Comparison of ENCODE assay signal across 14 cellular contexts in genomic region chr11:112345708-112346107, GRCh38.
A peak's percentile ranks its signal among the peaks of the same experiment; 100 is the strongest.
DNase-seq lines count a peak whose midpoint lies in the region; ATAC-seq and TF ChIP-seq lines count a peak whose summit lies in the region.
"Had no signal": no experiment of that assay in that cellular context is flagged by ENCODE, and none has a peak within 500 bp of the region (broad histone marks: within the 10 kb centered on the region; RNA-seq: fewer than 3 reads in every experiment).

No MANE protein-coding gene starts in this region.

- peaks cover 4% of the 10 kb centered on the region; the same call in 1 of the 2 replicates for H3K4me1 ChIP-seq in BE2C
- no peaks in the 10 kb centered on the region for H3K4me1 ChIP-seq in Panc1 (ENCODE audit: control insufficient read depth, insufficient read depth, low read length)

- H3K9me3 ChIP-seq in BE2C (no peaks in the 10 kb centered on the region), Panc1 (ENCODE audit: control insufficient read depth, insufficient read depth, low read depth, low read length) (no peaks in the 10 kb centered on the region)

- POLR2A ChIA-PET in Panc1 (lab: Charles Lee) = no interaction called here

- H3K36me3 ChIP-seq in BE2C = no peaks in the 10 kb centered on the region
- H3K36me3 ChIP-seq in Panc1 (ENCODE audit: control insufficient read depth, insufficient read depth, low read length) = no peaks in the 10 kb centered on the region

- no peaks in the 10 kb centered on the region for H3K27me3 ChIP-seq in BE2C
- no peaks in the 10 kb centered on the region for H3K27me3 ChIP-seq in Panc1 (ENCODE audit: control insufficient read depth, insufficient read depth, low read length)

- CTCF ChIA-PET in Panc1 (lab: Charles Lee) = no interaction called here

- DNase-seq in BE2C = peak; percentile 15
- no peak for DNase-seq in Panc1 (ENCODE audit: low read depth, low spot score)
- peak; percentile 55 for DNase-seq in iPS-NIHi11 (ENCODE audit: low spot score)
- no peak for DNase-seq in GM13976 (ENCODE audit: low spot score)
- no peak for DNase-seq in NCI-H2081 treated with DMSO at 0.1 percent for 48 hours (lab: John Stamatoyannopoulos, UW)
- DNase-seq in effector CD8-positive, alpha-beta T cell (lab: John Stamatoyannopoulos, UW) = no peak
- DNase-seq: activated CD4-positive, CD25-positive, alpha-beta regulatory T cell; CD4-positive, CD25-positive, alpha-beta regulatory T cell; foreskin melanocyte; kidney glomerular epithelial cell; naive thymus-derived CD8-positive, alpha-beta T cell had no signal

- intact Hi-C loops in Panc1 (cut with micrococcal nuclease; ENCODE audit: unreplicated experiment) = no loop called here

- no peak overlapping the region for H3K4me3 ChIP-seq in BE2C (ENCODE audit: low read depth, low read length)
- no peak overlapping the region for H3K4me3 ChIP-seq in GM12875 (ENCODE audit: low read depth, low read length)
- no peak overlapping the region for H3K4me3 ChIP-seq in Panc1 (ENCODE audit: low read depth in 2 of 2, low read length in 2 of 2)
- H3K4me3 ChIP-seq: SK-N-MC had no signal

- in situ Hi-C loops in Panc1 (cut with HindIII; ENCODE audit: low pct_unique_long_range_greater_than_20kb, low sequenced_read_pairs) = no loop called here
- in situ Hi-C loops in GM13976 (cut with MboI; ENCODE audit: low sequenced_read_pairs, unreplicated experiment) = no loop called here

- ATAC-seq in Panc1 = 0 out of 2 replicates have a peak, but pooled peaks have one; percentile 59
- no peak for ATAC-seq in GM19455 (IDR thresholded peaks at IDR 0.05; ENCODE audit: unreplicated experiment)
- ATAC-seq: naive thymus-derived CD8-positive, alpha-beta T cell had no signal

- no TSS peak for BruUV-seq in Panc1 (replicated peaks; lab: Mats Ljungman, UMichigan)

- TF ChIP-seq CTCF in BE2C (IDR thresholded peaks at IDR 0.05; ENCODE audit: low read depth, low read length) (peak; percentile 48), GM12875 (IDR thresholded peaks at IDR 0.05; ENCODE audit: borderline replicate concordance, insufficient read depth, low read depth, low read length) (0 out of 2 replicates have a peak, but pooled peaks have one; percentile 2), Panc1 (IDR thresholded peaks at IDR 0.05) (peak; percentile 34; the same call in 1 of the 2 replicates), GM13976 (IDR thresholded peaks at IDR 0.05; ENCODE audit: borderline replicate concordance, control extremely low read depth, extremely low read depth, insufficient read depth, missing control alignments) (no peak)

- H3K27ac ChIP-seq in Panc1 (ENCODE audit: low read length) = no peak overlapping the region
- H3K27ac ChIP-seq: SK-N-MC had no signal

Comparison
In these comparisons a context has a peak if more than half of its experiments do, and no peak if none do; other contexts are left out.
1. DNase-seq: peak in BE2C (single experiment) and iPS-NIHi11 (single experiment); none in Panc1 (single experiment), GM13976 (single experiment), NCI-H2081 treated with DMSO at 0.1 percent for 48 hours (single experiment) and effector CD8-positive, alpha-beta T cell (single experiment).